Comparison of ENCODE assay signal across 8 cellular contexts in the genomic region with DNA sequence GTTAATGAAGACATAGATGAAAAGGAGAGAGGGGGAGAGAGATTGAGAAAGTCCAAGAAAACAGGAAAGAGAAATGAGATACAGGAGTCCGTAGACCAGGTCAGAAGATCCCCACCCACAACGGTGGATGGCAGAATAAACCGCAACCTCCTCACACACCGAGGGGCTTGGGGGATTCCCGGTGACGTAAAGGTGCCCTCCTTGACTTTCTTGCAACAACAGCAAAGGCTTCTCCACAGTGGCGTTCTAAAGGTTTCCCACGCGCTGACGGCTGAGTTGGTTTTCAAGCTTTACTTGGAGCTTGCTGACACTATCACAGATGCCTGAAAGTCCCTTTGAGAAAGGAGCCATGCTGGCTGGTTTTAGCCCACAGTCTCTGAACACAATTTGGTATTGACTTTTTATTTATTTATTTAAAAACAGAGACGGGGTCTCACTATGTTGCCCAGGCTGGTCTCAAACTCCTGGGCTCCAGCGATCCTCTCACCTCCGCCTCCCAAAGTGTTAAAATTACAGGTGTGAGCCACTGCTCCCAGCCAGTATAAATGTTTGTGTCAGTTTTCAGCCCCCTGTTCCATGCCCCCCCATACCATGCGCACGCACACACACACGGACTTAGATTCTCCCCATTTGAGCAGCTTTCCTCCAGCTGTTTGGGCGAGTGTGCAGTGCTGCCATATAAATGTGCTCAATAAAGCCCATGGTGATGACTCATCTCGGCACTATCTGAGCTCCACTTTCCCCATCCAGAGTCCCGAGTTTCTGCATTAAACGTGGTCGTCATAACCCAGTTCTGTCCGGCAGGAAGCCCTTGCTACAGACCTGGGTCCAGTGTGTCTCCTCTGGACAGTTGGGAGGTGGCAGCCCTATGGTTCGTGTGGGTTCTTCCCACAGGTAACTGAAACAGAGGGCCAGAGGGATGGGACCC. TPM values are rescaled to one million over a fixed set of nuclear protein-coding genes. Genes with fewer than 3 reads are reported as not detected.
DNase-seq lines count a peak whose midpoint lies in the region; ATAC-seq and TF ChIP-seq lines count a peak whose summit lies in the region.

No MANE protein-coding gene starts in this region.

- peak overlapping the region; percentile 47 to 49 for H2BK12ac ChIP-seq in mesenchymal stem cell (ENCODE audit: low read length in 2 of 2)

- H4K8ac ChIP-seq in mesenchymal stem cell (ENCODE audit: low read length): no peak overlapping the region

- no peaks in the 10 kb centered on the region for H3K9me3 ChIP-seq in mesenchymal stem cell (ENCODE audit: control insufficient read depth, low read length)
- H3K9me3 ChIP-seq in left lung: no peaks in the 10 kb centered on the region

- H3K36me3 Mint-ChIP-seq in nephron progenitor cell (ENCODE audit: low read depth): peaks cover 4% of the 10 kb centered on the region

- peak overlapping the region; percentile 11 to 13 for H3K18ac ChIP-seq in mesenchymal stem cell (ENCODE audit: low read depth in 1 of 2, low read length in 2 of 2)

- no peak overlapping the region for H2BK120ac ChIP-seq in mesenchymal stem cell (ENCODE audit: low read depth, low read length)

- H3K79me1 ChIP-seq in mesenchymal stem cell (replicated peaks; ENCODE audit: low read length, poor library complexity, severe bottlenecking): peaks cover under 1% of the 10 kb centered on the region

- WGBS in mesenchymal stem cell: 87% methylated on average over 23 of the region's 23 CpGs

- no peaks in the 10 kb centered on the region for H3K27me3 ChIP-seq in mesenchymal stem cell (ENCODE audit: control insufficient read depth in 1 of 2, insufficient read depth in 1 of 2, low read length in 2 of 2)
- no peaks in the 10 kb centered on the region for H3K27me3 ChIP-seq in left lung

- peak overlapping the region; percentile 53 for H2BK15ac ChIP-seq in mesenchymal stem cell (ENCODE audit: low read depth, poor library complexity, severe bottlenecking)

- H2AFZ ChIP-seq in mesenchymal stem cell (ENCODE audit: low read depth, low read length): no peak overlapping the region

- TF ChIP-seq CTCF in left lung (IDR thresholded peaks at IDR 0.05): no peak
- no peak for TF ChIP-seq CTCF in nephron progenitor cell (IDR thresholded peaks at IDR 0.05)

- no peak overlapping the region for H4K91ac ChIP-seq in mesenchymal stem cell (ENCODE audit: low read length)

- no peak overlapping the region for H3K4me2 ChIP-seq in mesenchymal stem cell (ENCODE audit: low read length, poor library complexity, severe bottlenecking)

- H3K27ac Mint-ChIP-seq in nephron progenitor cell: no peak overlapping the region

- H2AK5ac ChIP-seq in mesenchymal stem cell (ENCODE audit: low read length, severe bottlenecking): peak overlapping the region; percentile 43

- ATAC-seq in GM21825 (IDR thresholded peaks at IDR 0.05; ENCODE audit: unreplicated experiment) (peak; percentile 62), left lung (no peak)

- no peak overlapping the region for H3K9ac ChIP-seq in mesenchymal stem cell (ENCODE audit: low read length)

- no peaks in the 10 kb centered on the region for H3K36me3 ChIP-seq in mesenchymal stem cell (ENCODE audit: control insufficient read depth in 1 of 2, insufficient read depth in 2 of 2, low read depth in 1 of 2, low read length in 2 of 2)
- no peaks in the 10 kb centered on the region for H3K36me3 ChIP-seq in left lung

- DNase-seq in Daoy (ENCODE audit: low read depth): peak; percentile 52
- DNase-seq in activated CD4-positive, alpha-beta T cell treated with anti-CD3 and anti-CD28 coated beads, Interleukin-2, amount 50 U/mL, for 48 hours: peak; percentile 61 to 72
- DNase-seq in mesenchymal stem cell: peak; percentile 64
- DNase-seq in ecto neural progenitor cell (ENCODE audit: low spot score): no peak
- no peak for DNase-seq in cerebellar cortex (ENCODE audit: low spot score)
- no peak for DNase-seq in left lung
- no peak for DNase-seq in nephron progenitor cell

- peaks cover 5% of the 10 kb centered on the region for H3K27me3 Mint-ChIP-seq in nephron progenitor cell (ENCODE audit: low read depth, poor library complexity)

- H3K4me1 Mint-ChIP-seq in nephron progenitor cell: peaks cover 64% of the 10 kb centered on the region

- H3K4me1 ChIP-seq in mesenchymal stem cell (ENCODE audit: control insufficient read depth, insufficient read depth, low read depth, low read length) (peaks cover 11% of the 10 kb centered on the region), left lung (peaks cover 7 to 39% of the 10 kb centered on the region in 2 donors)

- H3K4me3 ChIP-seq in mesenchymal stem cell (ENCODE audit: insufficient read depth in 1 of 2, low read depth in 1 of 2, low read length in 2 of 2) (no peak overlapping the region), left lung (no peak overlapping the region)

- no peak overlapping the region for H3K4ac ChIP-seq in mesenchymal stem cell (ENCODE audit: low read depth in 1 of 2, low read length in 2 of 2)

- H3K9me3 Mint-ChIP-seq in nephron progenitor cell: no peaks in the 10 kb centered on the region

- intact Hi-C loops in left lung (cut with DNase I): no loop called here

- H3K27ac ChIP-seq in mesenchymal stem cell (ENCODE audit: low read length, poor library complexity, severe bottlenecking) (no peak overlapping the region), left lung (peak overlapping the region in 1 of 2 donors; percentile 69)

- H3K4me3 Mint-ChIP-seq in nephron progenitor cell: no peak overlapping the region

- no peak overlapping the region for H2BK5ac ChIP-seq in mesenchymal stem cell (ENCODE audit: low read depth, low read length, poor library complexity, severe bottlenecking)

- H3K23ac ChIP-seq in mesenchymal stem cell (ENCODE audit: low read length in 2 of 2): no peak overlapping the region

- H3K14ac ChIP-seq in mesenchymal stem cell (ENCODE audit: low read length in 2 of 2): peak overlapping the region in 1 of 2 experiments; percentile 11

RNA-seq across cellular contexts. Expression of gene SEC14L1, which starts 33.0 kb away (rescaled TPM):
- 25.5 and 26.8 TPM in 2 replicates for total RNA-seq in Daoy (2014; rRNA removed; shearing (Covaris generic))
- polyA plus RNA-seq in mesenchymal stem cell (2013, experiment 1 of 2): 101 TPM
- 107 TPM for polyA plus RNA-seq in mesenchymal stem cell (2013, experiment 2 of 2)
- total RNA-seq in left lung: 100 to 1,000 TPM in 1 of 2 donors, 10 to 100 TPM in 1; 84.7 to 151 TPM

Comparison
In these comparisons a context has a peak if more than half of its experiments do, and no peak if none do; other contexts are left out.
1. DNase-seq: peak in Daoy (single experiment), activated CD4-positive, alpha-beta T cell treated with anti-CD3 and anti-CD28 coated beads, Interleukin-2, amount 50 U/mL, for 48 hours (2 of 2) and mesenchymal stem cell (single experiment); none in ecto neural progenitor cell (single experiment), cerebellar cortex (single experiment), left lung (0 of 2) and nephron progenitor cell (single experiment).